9 cellular contexts compared by ENCODE assay signal in the genomic region with DNA sequence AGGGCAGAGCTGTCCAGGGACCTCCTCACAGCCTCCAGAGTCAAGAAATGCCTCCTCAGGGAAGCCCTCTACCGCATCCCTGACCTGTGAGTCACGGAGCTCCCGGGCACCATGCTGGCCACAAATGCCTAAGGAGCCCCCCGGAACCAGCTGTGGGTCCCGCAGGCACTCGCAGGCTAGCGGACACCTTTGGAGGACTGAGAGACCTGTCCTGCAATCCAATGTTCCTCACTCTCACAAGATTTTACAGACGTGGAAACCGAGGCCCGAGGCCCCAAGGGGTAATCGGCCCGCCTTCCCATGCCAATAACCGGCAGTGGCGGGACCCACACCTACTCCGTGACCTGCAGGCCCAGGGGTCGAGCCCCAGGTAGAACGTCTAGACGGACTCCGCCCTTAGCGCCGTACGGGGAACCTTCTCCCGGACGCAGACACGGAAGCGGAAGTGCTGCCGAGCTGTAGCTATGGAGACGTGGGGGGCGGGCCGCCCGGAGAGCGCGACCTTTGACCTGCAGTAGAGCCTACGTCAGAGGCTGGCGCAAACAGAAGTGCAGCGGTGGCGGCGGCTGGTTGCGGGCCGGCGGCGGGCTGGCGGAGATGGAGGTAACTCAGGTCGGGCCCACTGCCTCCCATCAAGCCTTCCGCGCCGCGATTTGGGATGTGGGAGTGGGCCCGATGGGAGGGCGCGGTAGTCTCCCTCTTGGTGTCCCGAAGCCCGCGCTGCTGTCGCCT. TPM values are rescaled to one million over a fixed set of nuclear protein-coding genes. Genes with fewer than 3 reads are reported as not detected.
DNase-seq lines count a peak whose midpoint lies in the region; ATAC-seq, FAIRE-seq and TF ChIP-seq lines count a peak whose summit lies in the region.
"Had no signal": no experiment of that assay in that cellular context is flagged by ENCODE, and none has a peak within 500 bp of the region (broad histone marks: within the 10 kb centered on the region; RNA-seq: fewer than 3 reads in every experiment).

A gene with protein sequence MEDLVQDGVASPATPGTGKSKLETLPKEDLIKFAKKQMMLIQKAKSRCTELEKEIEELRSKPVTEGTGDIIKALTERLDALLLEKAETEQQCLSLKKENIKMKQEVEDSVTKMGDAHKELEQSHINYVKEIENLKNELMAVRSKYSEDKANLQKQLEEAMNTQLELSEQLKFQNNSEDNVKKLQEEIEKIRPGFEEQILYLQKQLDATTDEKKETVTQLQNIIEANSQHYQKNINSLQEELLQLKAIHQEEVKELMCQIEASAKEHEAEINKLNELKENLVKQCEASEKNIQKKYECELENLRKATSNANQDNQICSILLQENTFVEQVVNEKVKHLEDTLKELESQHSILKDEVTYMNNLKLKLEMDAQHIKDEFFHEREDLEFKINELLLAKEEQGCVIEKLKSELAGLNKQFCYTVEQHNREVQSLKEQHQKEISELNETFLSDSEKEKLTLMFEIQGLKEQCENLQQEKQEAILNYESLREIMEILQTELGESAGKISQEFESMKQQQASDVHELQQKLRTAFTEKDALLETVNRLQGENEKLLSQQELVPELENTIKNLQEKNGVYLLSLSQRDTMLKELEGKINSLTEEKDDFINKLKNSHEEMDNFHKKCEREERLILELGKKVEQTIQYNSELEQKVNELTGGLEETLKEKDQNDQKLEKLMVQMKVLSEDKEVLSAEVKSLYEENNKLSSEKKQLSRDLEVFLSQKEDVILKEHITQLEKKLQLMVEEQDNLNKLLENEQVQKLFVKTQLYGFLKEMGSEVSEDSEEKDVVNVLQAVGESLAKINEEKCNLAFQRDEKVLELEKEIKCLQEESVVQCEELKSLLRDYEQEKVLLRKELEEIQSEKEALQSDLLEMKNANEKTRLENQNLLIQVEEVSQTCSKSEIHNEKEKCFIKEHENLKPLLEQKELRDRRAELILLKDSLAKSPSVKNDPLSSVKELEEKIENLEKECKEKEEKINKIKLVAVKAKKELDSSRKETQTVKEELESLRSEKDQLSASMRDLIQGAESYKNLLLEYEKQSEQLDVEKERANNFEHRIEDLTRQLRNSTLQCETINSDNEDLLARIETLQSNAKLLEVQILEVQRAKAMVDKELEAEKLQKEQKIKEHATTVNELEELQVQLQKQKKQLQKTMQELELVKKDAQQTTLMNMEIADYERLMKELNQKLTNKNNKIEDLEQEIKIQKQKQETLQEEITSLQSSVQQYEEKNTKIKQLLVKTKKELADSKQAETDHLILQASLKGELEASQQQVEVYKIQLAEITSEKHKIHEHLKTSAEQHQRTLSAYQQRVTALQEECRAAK (N-terminal part only) (plus strand): TSS at position 529 of the 732 bp plus-strand sequence. CDS start 69 bp downstream, at position 598.

- peak within 1 kb of the TSS; percentile 77 for H3K27ac ChIP-seq in keratinocyte (ENCODE audit: control insufficient read depth, insufficient read depth, low read length)

- peaks cover 39% of the 10 kb centered on the region for H3K4me1 Mint-ChIP-seq in central memory CD8-positive, alpha-beta T cell

- no peaks in the 10 kb centered on the region for H3K27me3 Mint-ChIP-seq in central memory CD8-positive, alpha-beta T cell

- ATAC-seq in HG03378 (IDR thresholded peaks at IDR 0.05; ENCODE audit: unreplicated experiment), result peak; percentile 96
- ATAC-seq in central memory CD8-positive, alpha-beta T cell (replicated peaks; ENCODE audit: extremely low read depth, poor library complexity, severe bottlenecking), result peak; percentile 93

- peak within 1 kb of the TSS; percentile 95 for H3K9ac ChIP-seq in keratinocyte (ENCODE audit: control insufficient read depth, extremely low read depth, insufficient read depth, low read length)

- H3K4me3 Mint-ChIP-seq in central memory CD8-positive, alpha-beta T cell, result peak within 1 kb of the TSS; percentile 97

- TF ChIP-seq CTCF in keratinocyte (optimal IDR thresholded peaks at IDR 0.05 in 1 of 3, IDR thresholded peaks at IDR 0.05 in 1 of 3, conservative IDR thresholded peaks at IDR 0.05 in 1 of 3; ENCODE audit: extremely low read depth in 1 of 3, insufficient read depth in 2 of 3, low read length in 3 of 3), result no peak

- H3K36me3 ChIP-seq in keratinocyte (ENCODE audit: control insufficient read depth in 2 of 2, extremely low read depth in 1 of 2, insufficient read depth in 2 of 2, low read length in 2 of 2), result peaks cover 4 to 12% of the 10 kb centered on the region in 2 experiments

- TF ChIP-seq POLR2A in GM19099 (IDR thresholded peaks at IDR 0.05; ENCODE audit: extremely low read depth, insufficient read length, low read depth), result peak; percentile 91

- H4K20me1 ChIP-seq in keratinocyte (ENCODE audit: control insufficient read depth, extremely low read depth, insufficient read depth, low read length), result no peaks in the 10 kb centered on the region

- H2AFZ ChIP-seq in keratinocyte (ENCODE audit: control insufficient read depth, low read length), result peak within 1 kb of the TSS; percentile 97

- FAIRE-seq in keratinocyte (lab: Jason Lieb, UNC), result peak; percentile 26
- FAIRE-seq: colon had no signal

- dilution Hi-C loops in keratinocyte (cut with MboI; ENCODE audit: extremely low pct_ligation_motif_present, low sequenced_read_pairs), result no loop called here

- H3K9me1 ChIP-seq in keratinocyte (ENCODE audit: control insufficient read depth, extremely low read depth, insufficient read depth, low read length), result no peaks in the 10 kb centered on the region

- H3K79me2 ChIP-seq in keratinocyte (ENCODE audit: control insufficient read depth, insufficient read depth, low read length), result peaks cover 12% of the 10 kb centered on the region

- H3K9me3 Mint-ChIP-seq in central memory CD8-positive, alpha-beta T cell, result no peaks in the 10 kb centered on the region

- no peaks in the 10 kb centered on the region for H3K27me3 ChIP-seq in keratinocyte (ENCODE audit: control insufficient read depth, extremely low read depth, insufficient read depth, low read length)

- H3K4me3 ChIP-seq in keratinocyte (ENCODE audit: control insufficient read depth in 2 of 3, extremely low read depth in 1 of 3, insufficient read depth in 2 of 3, low read depth in 1 of 3, low read length in 3 of 3), result peak within 1 kb of the TSS; percentile 68 to 89 (median 72)

- DNase-seq in AML-193 (lab: John Stamatoyannopoulos, UW) (peak; percentile 88 to 90), NCI-H446 treated with DMSO at 0.1 percent for 48 hours (lab: John Stamatoyannopoulos, UW) (peak; percentile 69), keratinocyte (ENCODE audit: low read depth, low spot score) (peak; percentile 55)
- DNase-seq in activated CD4-positive, CD25-positive, alpha-beta regulatory T cell treated with anti-CD3 and anti-CD28 coated beads, Interleukin-2, amount 50 U/mL, for 16 hours (ENCODE audit: low read depth, low spot score), result peak; percentile 91
- peak; percentile 97 for DNase-seq in central memory CD8-positive, alpha-beta T cell (ENCODE audit: low spot score in 2 of 2)
- peak; percentile 90 to 93 (median 92) for DNase-seq in stimulated activated CD4-positive, alpha-beta T cell treated with anti-CD3 and anti-CD28 coated beads, Interleukin-12 subunit alpha, Interleukin-12 subunit beta, amount 100 ng/mL, for 48 hours (ENCODE audit: low read depth in 2 of 3, low spot score in 1 of 3)

- H3K4me2 ChIP-seq in keratinocyte (ENCODE audit: control insufficient read depth, extremely low read depth, insufficient read depth, low read depth, low read length), result peak within 1 kb of the TSS; percentile 90

- peaks cover 16% of the 10 kb centered on the region for H3K4me1 ChIP-seq in keratinocyte (ENCODE audit: control insufficient read depth, extremely low read depth, insufficient read depth, low read length)

- H3K9me3 ChIP-seq in keratinocyte (ENCODE audit: control insufficient read depth, low read depth, low read length), result no peaks in the 10 kb centered on the region

- H3K36me3 Mint-ChIP-seq in central memory CD8-positive, alpha-beta T cell (ENCODE audit: insufficient read depth), result peaks cover 49% of the 10 kb centered on the region

- peak within 1 kb of the TSS; percentile 99 for H3K27ac Mint-ChIP-seq in central memory CD8-positive, alpha-beta T cell (ENCODE audit: low read depth)

RNA-seq across cellular contexts. Expression of the gene that starts here (rescaled TPM):
- polyA plus RNA-seq in keratinocyte, result 4.0 to 8.4 TPM (median 5.5 TPM) in 3 replicates
- polyA plus RNA-seq in keratinocyte (2011; ENCODE audit: low read depth), result 101 TPM
- polyA plus RNA-seq in keratinocyte (2011; cell fraction: cytosol; rRNA removed), result 3.5 and 5.4 TPM in 2 replicates
- polyA plus RNA-seq in keratinocyte (2011; cell fraction: nucleus; rRNA removed), result 11.1 and 16.2 TPM in 2 replicates
- polyA plus RNA-seq in keratinocyte (2012; ENCODE audit: low replicate concordance), result 6.4 and 9.1 TPM in 2 replicates
- 0.46 to 13.3 TPM (median 3.4 TPM) in 3 replicates for polyA minus RNA-seq in keratinocyte
- 4.0 TPM for polyA minus RNA-seq in keratinocyte (2011; cell fraction: cytosol; rRNA and poly(A)+ RNA removed)
- 10.0 and 21.7 TPM in 2 replicates for polyA minus RNA-seq in keratinocyte (2011; cell fraction: nucleus; rRNA and poly(A)+ RNA removed)

Comparison
In these comparisons a context has a peak if more than half of its experiments do, and no peak if none do; other contexts are left out.
1. Peak in every context shown above with its lines: DNase-seq, ATAC-seq, H3K4me3 ChIP-seq and H3K27ac ChIP-seq.